Comparison of ENCODE assay signal across 9 cellular contexts in genomic region chr2:65554765-65555561, GRCh38.
DNase-seq lines count a peak whose midpoint lies in the region; ATAC-seq and TF ChIP-seq lines count a peak whose summit lies in the region.
"Had no signal": no experiment of that assay in that cellular context is flagged by ENCODE, and none has a peak within 500 bp of the region (broad histone marks: within the 10 kb centered on the region; RNA-seq: fewer than 3 reads in every experiment).

No MANE protein-coding gene starts in this region.

- no peak overlapping the region for H3K4me3 Mint-ChIP-seq in chondrocyte (ENCODE audit: unreplicated experiment)

- H3K27me3 Mint-ChIP-seq in chondrocyte (ENCODE audit: low read depth), result peaks cover 4% of the 10 kb centered on the region

- H3K27ac Mint-ChIP-seq in chondrocyte (ENCODE audit: unreplicated experiment), result peak overlapping the region; percentile 33

- H3K9me3 Mint-ChIP-seq in chondrocyte (ENCODE audit: low read depth), result no peaks in the 10 kb centered on the region

- ATAC-seq in GM19467 (IDR thresholded peaks at IDR 0.05; ENCODE audit: unreplicated experiment), result peak; percentile 55
- ATAC-seq: Panc1 had no signal

- DNase-seq in EL (peak; percentile 67), HS-5 (ENCODE audit: low read depth) (peak; percentile 39), chondrocyte (ENCODE audit: low spot score) (no peak), NCI-H1092 treated with DMSO at 0.1 percent for 48 hours (lab: John Stamatoyannopoulos, UW) (no peak), GOT3 (lab: John Stamatoyannopoulos, UW) (no peak), NCI-H1694 treated with DMSO at 0.1 percent for 48 hours (lab: John Stamatoyannopoulos, UW) (no peak), NK-92 (lab: John Stamatoyannopoulos, UW; ENCODE audit: unreplicated experiment) (no peak)

- no peaks in the 10 kb centered on the region for H3K36me3 Mint-ChIP-seq in chondrocyte (ENCODE audit: low read depth)

- H3K4me1 Mint-ChIP-seq in chondrocyte (ENCODE audit: low read depth), result peaks cover 5% of the 10 kb centered on the region

- TF ChIP-seq CTCF in chondrocyte (IDR thresholded peaks at IDR 0.05), result no peak

Comparison
In these comparisons a context has a peak if more than half of its experiments do, and no peak if none do; other contexts are left out.
1. DNase-seq: peak in EL (single experiment) and HS-5 (single experiment); none in chondrocyte (single experiment), NCI-H1092 treated with DMSO at 0.1 percent for 48 hours (single experiment), GOT3 (single experiment), NCI-H1694 treated with DMSO at 0.1 percent for 48 hours (single experiment) and NK-92 (single experiment).